8 cellular contexts compared by ENCODE assay signal in genomic region chr16:83926726-83927397, GRCh38. TPM values are rescaled to one million over a fixed set of nuclear protein-coding genes. Genes with fewer than 3 reads are reported as not detected.
DNase-seq lines count a peak whose midpoint lies in the region; ATAC-seq, FAIRE-seq and TF ChIP-seq lines count a peak whose summit lies in the region.

No MANE protein-coding gene starts in this region.

- H3K4me3 Mint-ChIP-seq in T-cell (no peak overlapping the region), astrocyte (ENCODE audit: unreplicated experiment) (no peak overlapping the region)

- H3K4me1 ChIP-seq in astrocyte (ENCODE audit: insufficient read depth, low read length) (peaks cover 4% of the 10 kb centered on the region), right cardiac atrium (ENCODE audit: control insufficient read depth, insufficient read depth, low read length) (no peaks in the 10 kb centered on the region)

- H3K27ac Mint-ChIP-seq in T-cell (no peak overlapping the region), astrocyte (ENCODE audit: unreplicated experiment) (peak overlapping the region; percentile 62)

- H3K9me3 Mint-ChIP-seq in T-cell (no peaks in the 10 kb centered on the region), astrocyte (ENCODE audit: unreplicated experiment) (no peaks in the 10 kb centered on the region)

- H3K27ac ChIP-seq in 22Rv1: peak overlapping the region; percentile 68
- no peak overlapping the region for H3K27ac ChIP-seq in astrocyte (ENCODE audit: low read depth, low read length)
- no peak overlapping the region for H3K27ac ChIP-seq in right cardiac atrium (ENCODE audit: low read length)

- ATAC-seq in T-cell (replicated peaks in 1 of 4): peak; percentile 66 to 71 (median 70)
- ATAC-seq in right cardiac atrium: peak; percentile 64 to 67
- ATAC-seq in GM21825 (IDR thresholded peaks at IDR 0.05; ENCODE audit: unreplicated experiment): no peak

- H3K79me2 ChIP-seq in astrocyte (ENCODE audit: insufficient read depth, low read length): no peaks in the 10 kb centered on the region

- H3K36me3 ChIP-seq in astrocyte (ENCODE audit: insufficient read depth, low read length): no peaks in the 10 kb centered on the region

- no peak overlapping the region for H3K9ac ChIP-seq in astrocyte (ENCODE audit: low read length)

- peak overlapping the region; percentile 82 for H3K4me2 ChIP-seq in astrocyte (ENCODE audit: low read length)

- H3K4me1 Mint-ChIP-seq in T-cell (peaks cover 3 to 5% (median 4%) of the 10 kb centered on the region in 3 donors), astrocyte (ENCODE audit: low read depth, unreplicated experiment) (peaks cover 3% of the 10 kb centered on the region)

- POLR2A ChIA-PET in T-cell (lab: Charles Lee): interaction anchor here in 1 of 2 donors (0.5 kb wide), 1 partner anchor 260 kb away, joined by 3 read pairs; the partner anchor contains the start of gene TAF1C

- peak; percentile 49 for FAIRE-seq in astrocyte (lab: Jason Lieb, UNC)

- WGBS in right cardiac atrium: 22% methylated on average over 35 of the region's 35 CpGs

- peak; percentile 99 for TF ChIP-seq CTCF in 22Rv1 (IDR thresholded peaks at IDR 0.05)
- peak; percentile 95 for TF ChIP-seq CTCF in GM12864 (IDR thresholded peaks at IDR 0.05; ENCODE audit: low read depth, low read length, missing control alignments)
- peak; percentile 88 for TF ChIP-seq CTCF in astrocyte (IDR thresholded peaks at IDR 0.05; ENCODE audit: insufficient read depth, low read depth, low read length)

- CTCF ChIA-PET in T-cell (lab: Charles Lee): no interaction called here

- peak overlapping the region; percentile 59 for H2AFZ ChIP-seq in astrocyte (ENCODE audit: low read depth, low read length)

- H4K20me1 ChIP-seq in astrocyte (ENCODE audit: insufficient read depth, low read length): no peaks in the 10 kb centered on the region

- DNase-seq in GM12864 (ENCODE audit: low read depth): no peak
- peak; percentile 95 for DNase-seq in HuH-7 (ENCODE audit: low spot score)
- DNase-seq in T-cell: peak in 30 of 34 experiments; percentile 13 to 63 (median 43)
- peak; percentile 31 for DNase-seq in astrocyte (ENCODE audit: low read depth)
- peak; percentile 57 to 87 (median 86) for DNase-seq in right cardiac atrium
- DNase-seq in putamen (ENCODE audit: low spot score): peak; percentile 49

- H3K36me3 Mint-ChIP-seq in T-cell (peaks cover 12% of the 10 kb centered on the region), astrocyte (ENCODE audit: low read depth, unreplicated experiment) (peaks cover 13% of the 10 kb centered on the region)

- H3K27me3 Mint-ChIP-seq in T-cell (no peaks in the 10 kb centered on the region), astrocyte (ENCODE audit: low read depth, unreplicated experiment) (peaks cover 8% of the 10 kb centered on the region)

- H3K27me3 ChIP-seq in astrocyte (ENCODE audit: insufficient read depth, low read length) (peaks cover 2% of the 10 kb centered on the region), right cardiac atrium (ENCODE audit: control insufficient read depth, insufficient read depth) (no peaks in the 10 kb centered on the region)

- H3K4me3 ChIP-seq in GM12864 (ENCODE audit: low read depth, low read length) (no peak overlapping the region), astrocyte (ENCODE audit: insufficient read depth, low read depth, low read length) (peak overlapping the region; percentile 54), right cardiac atrium (ENCODE audit: low read length) (no peak overlapping the region)

- intact Hi-C loops in right cardiac atrium (cut with DNase I): no loop called here

- H3K9me3 ChIP-seq in astrocyte (ENCODE audit: insufficient read depth, low read depth, low read length) (no peaks in the 10 kb centered on the region), right cardiac atrium (ENCODE audit: control insufficient read depth, low read length) (no peaks in the 10 kb centered on the region)

RNA-seq across cellular contexts. Expression of gene OSGIN1, which starts 26.2 kb away (rescaled TPM):
- 1 to 10 TPM in 3 of 5 donors, under 1 TPM in 2; 0.41 to 2.8 (median 1.1) TPM for total RNA-seq in T-cell
- 0.60 and 0.79 TPM in 2 replicates for total RNA-seq in astrocyte
- total RNA-seq in right cardiac atrium: 1 to 10 TPM; 2.4 to 6.8 (median 3.8) TPM
- polyA plus RNA-seq in right cardiac atrium: 3.6 TPM

RNA-seq across cellular contexts. Expression of gene MLYCD, which starts 27.9 kb away (rescaled TPM):
- total RNA-seq in T-cell (10 to 100 TPM in 1 of 5 donors, 1 to 10 TPM in 4; 7.2 to 10.3 (median 9.1) TPM), astrocyte (2.7 and 2.8 TPM in 2 replicates), right cardiac atrium (10 to 100 TPM; 24.1 to 34.5 (median 29.1) TPM)
- polyA plus RNA-seq in right cardiac atrium: 27.4 TPM

RNA-seq across cellular contexts. Expression of gene NECAB2, which starts 41.2 kb away (rescaled TPM):
- not detected for total RNA-seq in T-cell
- 0.32 and 1.1 TPM in 2 replicates for total RNA-seq in astrocyte
- 1 to 10 TPM in 2 of 4 donors, under 1 TPM in 2; 0.28 to 1.8 (median 1.4) TPM for total RNA-seq in right cardiac atrium
- 1.7 TPM for polyA plus RNA-seq in right cardiac atrium
